ENCODE assay signal across 9 cellular contexts in genomic region chr21:44456207-44456914, GRCh38. TPM values are rescaled to one million over a fixed set of nuclear protein-coding genes. Genes with fewer than 3 reads are reported as not detected.
A peak's percentile ranks its signal among the peaks of the same experiment; 100 is the strongest.
DNase-seq lines count a peak whose midpoint lies in the region; ATAC-seq and TF ChIP-seq lines count a peak whose summit lies in the region.
"Had no signal": no experiment of that assay in that cellular context is flagged by ENCODE, and none has a peak within 500 bp of the region (broad histone marks: within the 10 kb centered on the region; RNA-seq: fewer than 3 reads in every experiment).

No MANE protein-coding gene starts in this region.

- ATAC-seq in GM23338 (no peak), HG02970 (IDR thresholded peaks at IDR 0.05; ENCODE audit: low FRiP score, unreplicated experiment) (no peak), GM19463 (IDR thresholded peaks at IDR 0.05; ENCODE audit: unreplicated experiment) (no peak)
- no peak for ATAC-seq in activated T-helper 17 cell treated with anti-CD3 and anti-CD28 coated beads, Interleukin-2, amount 50 U/mL, for 72 hours (replicated peaks)

- no peak overlapping the region for H3K9ac ChIP-seq in skeletal muscle satellite cell (ENCODE audit: low read depth, low read length)

- H3K9me2 ChIP-seq in GM23338 (ENCODE audit: insufficient read depth): no peaks in the 10 kb centered on the region

- H3K4me2 ChIP-seq in GM23338 (peak overlapping the region; percentile 87), skeletal muscle satellite cell (ENCODE audit: low read length) (peak overlapping the region; percentile 90)

- H3K9me3 ChIP-seq in iPS-18c (ENCODE audit: control insufficient read depth, insufficient read depth, low read length) (no peaks in the 10 kb centered on the region), skeletal muscle satellite cell (replicated peaks; ENCODE audit: low read length) (no peaks in the 10 kb centered on the region)

- peaks cover 12% of the 10 kb centered on the region for H3K27me3 Mint-ChIP-seq in GM23338 (ENCODE audit: insufficient read depth, low read depth, poor library complexity)
- peaks cover 3% of the 10 kb centered on the region for H3K27me3 Mint-ChIP-seq in activated T-helper 17 cell treated with anti-CD3 and anti-CD28 coated beads, Interleukin-2, amount 50 U/mL, for 72 hours

- no peak overlapping the region for H3K27ac Mint-ChIP-seq in GM23338
- no peak overlapping the region for H3K27ac Mint-ChIP-seq in activated T-helper 17 cell treated with anti-CD3 and anti-CD28 coated beads, Interleukin-2, amount 50 U/mL, for 72 hours

- H3K27ac ChIP-seq in GM23338 (ENCODE audit: low read depth): no peak overlapping the region

- H3K9me3 Mint-ChIP-seq in GM23338: no peaks in the 10 kb centered on the region
- peaks cover 4% of the 10 kb centered on the region for H3K9me3 Mint-ChIP-seq in activated T-helper 17 cell treated with anti-CD3 and anti-CD28 coated beads, Interleukin-2, amount 50 U/mL, for 72 hours

- H3K4me1 ChIP-seq in GM23338 (ENCODE audit: insufficient read depth): no peaks in the 10 kb centered on the region
- no peaks in the 10 kb centered on the region for H3K4me1 ChIP-seq in skeletal muscle satellite cell (ENCODE audit: control insufficient read depth, insufficient read depth, low read length)

- no peaks in the 10 kb centered on the region for H3K79me2 ChIP-seq in GM23338 (replicated peaks; ENCODE audit: insufficient read depth)

- no peaks in the 10 kb centered on the region for H4K20me1 ChIP-seq in GM23338 (replicated peaks; ENCODE audit: insufficient read depth)

- H3K36me3 Mint-ChIP-seq in GM23338 (ENCODE audit: low read depth): peaks cover 3% of the 10 kb centered on the region; the same call in 1 of the 3 replicates
- H3K36me3 Mint-ChIP-seq in activated T-helper 17 cell treated with anti-CD3 and anti-CD28 coated beads, Interleukin-2, amount 50 U/mL, for 72 hours (ENCODE audit: low read depth): no peaks in the 10 kb centered on the region

- H3K4me3 ChIP-seq in GM23338 (peak overlapping the region; percentile 77), iPS-18c (ENCODE audit: insufficient read depth, low read depth, low read length) (peak overlapping the region; percentile 55), skeletal muscle satellite cell (ENCODE audit: low read length) (peak overlapping the region; percentile 70)

- DNase-seq in GM23338 (ENCODE audit: low spot score) (peak; percentile 26), NCI-H524 (lab: John Stamatoyannopoulos, UW) (no peak), HT-29 (ENCODE audit: low spot score) (no peak)
- DNase-seq: IMR-90 had no signal

- TF ChIP-seq CTCF in GM23338 (conservative IDR thresholded peaks at IDR 0.05; ENCODE audit: low read depth in 2 of 2): no peak

- H2AFZ ChIP-seq in GM23338: peak overlapping the region; percentile 56; the same call in 1 of the 2 replicates

- H3K4me1 Mint-ChIP-seq in GM23338: peaks cover 6% of the 10 kb centered on the region; the same call in 1 of the 3 replicates
- no peaks in the 10 kb centered on the region for H3K4me1 Mint-ChIP-seq in activated T-helper 17 cell treated with anti-CD3 and anti-CD28 coated beads, Interleukin-2, amount 50 U/mL, for 72 hours

- H3K27me3 ChIP-seq in GM23338 (ENCODE audit: insufficient read depth): no peaks in the 10 kb centered on the region
- peaks cover 15% of the 10 kb centered on the region for H3K27me3 ChIP-seq in skeletal muscle satellite cell (ENCODE audit: control insufficient read depth, insufficient read depth, low read length)

- H3K4me3 Mint-ChIP-seq in GM23338: peak overlapping the region; percentile 61
- H3K4me3 Mint-ChIP-seq in activated T-helper 17 cell treated with anti-CD3 and anti-CD28 coated beads, Interleukin-2, amount 50 U/mL, for 72 hours: peak overlapping the region; percentile 50

- H3F3A ChIP-seq in GM23338 (replicated peaks; ENCODE audit: low read depth): no peaks in the 10 kb centered on the region

- H3K36me3 ChIP-seq in GM23338 (ENCODE audit: insufficient read depth): no peaks in the 10 kb centered on the region
- no peaks in the 10 kb centered on the region for H3K36me3 ChIP-seq in skeletal muscle satellite cell (ENCODE audit: insufficient read depth, low read length)

TF ChIP-seq in GM23338, 12 proteins besides CTCF, POLR2A, EP300 and RAD21:
- TF ChIP-seq JUNB (IDR thresholded peaks at IDR 0.05; ENCODE audit: unreplicated experiment): no peak
- no peak for TF ChIP-seq ZNF331 (CRISPR knock-in tag; IDR thresholded peaks at IDR 0.05; ENCODE audit: low read depth)
- TF ChIP-seq ETS1 (IDR thresholded peaks at IDR 0.05): no peak
- no peak for TF ChIP-seq POLR2AphosphoS5 (IDR thresholded peaks at IDR 0.05; ENCODE audit: low read depth)

RNA-seq across cellular contexts. Expression of gene LRRC3, which starts 1.1 kb away (rescaled TPM):
- 4.4 and 6.8 TPM in 2 replicates for total RNA-seq in GM23338 (2014; rRNA removed; shearing (Covaris generic))
- polyA plus RNA-seq in GM23338 (2016; fragmentation: Nextera tagmentation; extraction: Ambion mirVana): 0.95 and 1.2 TPM in 2 replicates
- total RNA-seq in activated T-helper 17 cell treated with anti-CD3 and anti-CD28 coated beads, Interleukin-2, amount 50 U/mL, for 72 hours: 1 to 10 TPM; 3.5 TPM
- total RNA-seq in skeletal muscle satellite cell (2012; rRNA removed): 0.51 and 1.5 TPM in 2 replicates
- total RNA-seq in HT-29 (2014; rRNA removed; shearing (Covaris generic)): 0.08 and 0.10 TPM in 2 replicates
